24 cellular contexts compared by ENCODE assay signal in the genomic region with DNA sequence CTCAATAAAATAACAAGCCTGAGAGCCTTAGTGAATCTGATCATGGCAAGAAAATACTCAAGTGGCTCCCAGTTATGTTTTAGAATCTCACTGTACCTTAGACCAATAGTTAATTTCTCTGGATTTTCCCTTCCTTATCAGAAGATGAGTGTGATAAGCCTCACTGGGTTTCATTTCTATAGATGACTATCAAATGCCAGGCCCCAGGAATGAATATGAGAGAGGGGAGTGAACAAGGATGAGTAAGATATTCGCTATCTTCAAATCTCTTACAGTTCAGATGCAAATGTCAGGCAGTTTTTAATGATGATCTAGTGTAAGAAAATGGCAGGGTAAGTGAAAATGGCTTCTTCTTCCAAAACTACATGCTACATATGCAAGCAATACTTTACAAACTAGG. TPM values are rescaled to one million over a fixed set of nuclear protein-coding genes. Genes with fewer than 3 reads are reported as not detected.
"Had no signal": no experiment of that assay in that cellular context is flagged by ENCODE, and none has a peak within 500 bp of the region (broad histone marks: within the 10 kb centered on the region; RNA-seq: fewer than 3 reads in every experiment).

No MANE protein-coding gene starts in this region.

- H3K27ac Mint-ChIP-seq: activated CD8-positive, alpha-beta memory T cell treated with anti-CD3 and anti-CD28 coated beads, Interleukin-2, amount 10 ng/mL, durations not matched to agents 7 days and 5 days; brain; T-helper 1 cell treated with Interleukin-12 subunit alpha and Interleukin-12 subunit beta and Interleukin-4 antibody, amounts not matched to agents 30 μg/mL and 1 μg/mL, for 36 hours; WTC11 had no signal

- H3K36me3 Mint-ChIP-seq: activated CD8-positive, alpha-beta memory T cell treated with anti-CD3 and anti-CD28 coated beads, Interleukin-2, amount 10 ng/mL, durations not matched to agents 7 days and 5 days; brain had no signal

- ATAC-seq: activated CD8-positive, alpha-beta memory T cell treated with anti-CD3 and anti-CD28 coated beads, Interleukin-2, amount 10 ng/mL, durations not matched to agents 7 days and 5 days; K562; PC-3; WTC11 had no signal

- H3K4me1 Mint-ChIP-seq: activated CD8-positive, alpha-beta memory T cell treated with anti-CD3 and anti-CD28 coated beads, Interleukin-2, amount 10 ng/mL, durations not matched to agents 7 days and 5 days; brain; central memory CD8-positive, alpha-beta T cell had no signal

- FAIRE-seq: astrocyte, K562, RCC 7860 had no signal

- H3K4me3 Mint-ChIP-seq: activated CD8-positive, alpha-beta memory T cell treated with anti-CD3 and anti-CD28 coated beads, Interleukin-2, amount 10 ng/mL, durations not matched to agents 7 days and 5 days; brain; central memory CD8-positive, alpha-beta T cell; T-helper 1 cell treated with Interleukin-12 subunit alpha and Interleukin-12 subunit beta and Interleukin-4 antibody, amounts not matched to agents 30 μg/mL and 1 μg/mL, for 36 hours; WTC11 had no signal

- H3K4me3 ChIP-seq: K562 had no signal

- DNase-seq: activated CD8-positive, alpha-beta memory T cell treated with anti-CD3 and anti-CD28 coated beads, Interleukin-2, amount 10 ng/mL, durations not matched to agents 7 days and 5 days; activated gamma-delta T cell treated with Interleukin-2 at 50 U/mL for 16 hours; activated naive CD4-positive, alpha-beta T cell treated with anti-CD3 and anti-CD28 coated beads, Interleukin-2, amount 50 U/mL, for 16 hours; amygdala; Karpas-422; MM.1S; NCI-H1105; NCI-H1436; NCI-H1694 treated with DMSO at 0.1 percent for 48 hours; NCI-H2029 treated with DMSO at 0.1 percent for 48 hours; NCI-H345; NCI-H510A; NCI-H526 treated with DMSO at 0.1 percent for 48 hours; NK-92 treated with Interleukin-12 subunit alpha and Interleukin-12 subunit beta, amount 100 ng/mL, for 24 hours; PC-3; SHP77 had no signal

RNA-seq across cellular contexts. Expression of a gene that starts 26.1 kb away (rescaled TPM):
- total RNA-seq: activated CD8-positive, alpha-beta memory T cell treated with anti-CD3 and anti-CD28 coated beads, Interleukin-2, amount 10 ng/mL, durations not matched to agents 7 days and 5 days; astrocyte; K562; PC-3; SK-MEL-5; WTC11 had no signal
- polyA plus RNA-seq: K562 had no signal

RNA-seq across cellular contexts. Expression of a gene that starts 38.3 kb away (rescaled TPM):
- total RNA-seq: activated CD8-positive, alpha-beta memory T cell treated with anti-CD3 and anti-CD28 coated beads, Interleukin-2, amount 10 ng/mL, durations not matched to agents 7 days and 5 days; astrocyte; K562; PC-3; SK-MEL-5; WTC11 had no signal
- polyA plus RNA-seq: K562 had no signal
